1 cellular context compared by ENCODE assay signal in the genomic region with DNA sequence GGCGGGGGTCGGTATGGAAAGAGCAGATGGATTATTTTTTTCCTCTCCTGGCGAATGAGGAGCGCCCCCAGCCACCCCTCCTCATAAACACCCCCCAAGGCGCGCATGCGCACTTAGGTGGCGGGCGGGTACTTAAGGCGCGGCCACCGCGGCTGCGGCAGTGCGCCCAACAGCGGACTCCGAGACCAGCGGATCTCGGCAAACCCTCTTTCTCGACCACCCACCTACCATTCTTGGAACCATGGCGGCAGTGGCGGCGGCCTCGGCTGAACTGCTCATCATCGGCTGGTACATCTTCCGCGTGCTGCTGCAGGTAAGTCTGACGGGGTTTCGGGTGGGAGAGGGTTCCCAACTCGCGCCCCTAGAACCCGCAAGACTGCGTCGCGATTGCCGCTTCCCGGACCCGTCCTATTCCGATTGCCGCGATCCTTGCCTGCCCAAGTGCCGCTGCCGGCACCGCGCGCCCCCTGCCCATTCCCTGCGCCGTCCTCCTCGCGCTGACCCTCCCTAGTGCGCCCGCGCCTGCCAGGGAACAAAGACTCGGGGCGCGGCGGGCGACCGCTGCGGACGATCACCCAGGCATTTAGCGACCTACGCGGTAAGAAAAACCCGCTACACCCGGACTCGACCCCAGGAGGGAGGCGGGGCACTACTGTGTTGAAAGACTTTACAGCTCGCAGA.
TF ChIP-seq lines count a peak whose summit lies in the region.

A gene with protein sequence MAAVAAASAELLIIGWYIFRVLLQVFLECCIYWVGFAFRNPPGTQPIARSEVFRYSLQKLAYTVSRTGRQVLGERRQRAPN (plus strand): TSS at position 160 of the 681 bp plus-strand sequence. CDS start 82 bp downstream, at position 242.

TF ChIP-seq in SK-N-SH treated with all-trans-retinoic acid at 6 μM for 48 hours, 23 proteins besides CTCF, POLR2A, EP300 and RAD21 (continued from another document):
- TF ChIP-seq, protein P1, sequence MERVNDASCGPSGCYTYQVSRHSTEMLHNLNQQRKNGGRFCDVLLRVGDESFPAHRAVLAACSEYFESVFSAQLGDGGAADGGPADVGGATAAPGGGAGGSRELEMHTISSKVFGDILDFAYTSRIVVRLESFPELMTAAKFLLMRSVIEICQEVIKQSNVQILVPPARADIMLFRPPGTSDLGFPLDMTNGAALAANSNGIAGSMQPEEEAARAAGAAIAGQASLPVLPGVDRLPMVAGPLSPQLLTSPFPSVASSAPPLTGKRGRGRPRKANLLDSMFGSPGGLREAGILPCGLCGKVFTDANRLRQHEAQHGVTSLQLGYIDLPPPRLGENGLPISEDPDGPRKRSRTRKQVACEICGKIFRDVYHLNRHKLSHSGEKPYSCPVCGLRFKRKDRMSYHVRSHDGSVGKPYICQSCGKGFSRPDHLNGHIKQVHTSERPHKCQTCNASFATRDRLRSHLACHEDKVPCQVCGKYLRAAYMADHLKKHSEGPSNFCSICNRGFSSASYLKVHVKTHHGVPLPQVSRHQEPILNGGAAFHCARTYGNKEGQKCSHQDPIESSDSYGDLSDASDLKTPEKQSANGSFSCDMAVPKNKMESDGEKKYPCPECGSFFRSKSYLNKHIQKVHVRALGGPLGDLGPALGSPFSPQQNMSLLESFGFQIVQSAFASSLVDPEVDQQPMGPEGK (CRISPR knock-in tag; IDR thresholded peaks at IDR 0.05; ENCODE audit: borderline replicate concordance) = no peak
- TF ChIP-seq PPARA (CRISPR knock-in tag; IDR thresholded peaks at IDR 0.05; ENCODE audit: borderline replicate concordance) = no peak
- TF ChIP-seq, protein P2, sequence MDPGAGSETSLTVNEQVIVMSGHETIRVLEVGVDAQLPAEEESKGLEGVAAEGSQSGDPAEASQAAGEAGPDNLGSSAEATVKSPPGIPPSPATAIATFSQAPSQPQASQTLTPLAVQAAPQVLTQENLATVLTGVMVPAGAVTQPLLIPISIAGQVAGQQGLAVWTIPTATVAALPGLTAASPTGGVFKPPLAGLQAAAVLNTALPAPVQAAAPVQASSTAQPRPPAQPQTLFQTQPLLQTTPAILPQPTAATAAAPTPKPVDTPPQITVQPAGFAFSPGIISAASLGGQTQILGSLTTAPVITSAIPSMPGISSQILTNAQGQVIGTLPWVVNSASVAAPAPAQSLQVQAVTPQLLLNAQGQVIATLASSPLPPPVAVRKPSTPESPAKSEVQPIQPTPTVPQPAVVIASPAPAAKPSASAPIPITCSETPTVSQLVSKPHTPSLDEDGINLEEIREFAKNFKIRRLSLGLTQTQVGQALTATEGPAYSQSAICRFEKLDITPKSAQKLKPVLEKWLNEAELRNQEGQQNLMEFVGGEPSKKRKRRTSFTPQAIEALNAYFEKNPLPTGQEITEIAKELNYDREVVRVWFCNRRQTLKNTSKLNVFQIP (CRISPR knock-in tag; IDR thresholded peaks at IDR 0.05; ENCODE audit: borderline replicate concordance, low read depth) = no peak
- TF ChIP-seq SNAI2 (CRISPR knock-in tag; IDR thresholded peaks at IDR 0.05) = no peak
- no peak for TF ChIP-seq ARNTL (CRISPR knock-in tag; IDR thresholded peaks at IDR 0.05; ENCODE audit: borderline replicate concordance, low read depth)
- TF ChIP-seq ZNF70 (CRISPR knock-in tag; IDR thresholded peaks at IDR 0.05) = no peak
- TF ChIP-seq ZNF8 (CRISPR knock-in tag; IDR thresholded peaks at IDR 0.05) = no peak
- TF ChIP-seq TCF4 (CRISPR knock-in tag; IDR thresholded peaks at IDR 0.05; ENCODE audit: borderline replicate concordance) = no peak
